Comparison of ENCODE assay signal across 39 cellular contexts in genomic region chr14:47772652-47773051, GRCh38.
"Had no signal": no experiment of that assay in that cellular context is flagged by ENCODE, and none has a peak within 500 bp of the region (broad histone marks: within the 10 kb centered on the region; RNA-seq: fewer than 3 reads in every experiment).

No MANE protein-coding gene starts in this region.

- H3K36me3 Mint-ChIP-seq: activated naive CD4-positive, alpha-beta T cell treated with anti-CD3 and anti-CD28 coated beads, Interleukin-2, amount 10 ng/mL, durations not matched to agents 7 days and 5 days; activated naive CD4-positive, alpha-beta T cell treated with anti-CD3 and anti-CD28 coated beads, Interleukin-2, amount 50 U/mL, for 24 hours; activated naive CD4-positive, alpha-beta T cell treated with anti-CD3 and anti-CD28 coated beads, Interleukin-2, amount 50 U/mL, for 72 hours; activated naive CD8-positive, alpha-beta T cell; activated naive CD8-positive, alpha-beta T cell treated with anti-CD3 and anti-CD28 coated beads for 36 hours; activated naive CD8-positive, alpha-beta T cell treated with anti-CD3 and anti-CD28 coated beads, Interleukin-2, amount 10 ng/mL, durations not matched to agents 7 days and 5 days; brain had no signal

- H3K4me1 Mint-ChIP-seq: activated naive CD4-positive, alpha-beta T cell treated with anti-CD3 and anti-CD28 coated beads, Interleukin-2, amount 10 ng/mL, durations not matched to agents 7 days and 5 days; activated naive CD4-positive, alpha-beta T cell treated with anti-CD3 and anti-CD28 coated beads, Interleukin-2, amount 50 U/mL, for 24 hours; activated naive CD8-positive, alpha-beta T cell treated with anti-CD3 and anti-CD28 coated beads for 36 hours; activated naive CD8-positive, alpha-beta T cell treated with anti-CD3 and anti-CD28 coated beads, Interleukin-2, amount 10 ng/mL, durations not matched to agents 7 days and 5 days; activated naive CD8-positive, alpha-beta T cell treated with anti-CD3 and anti-CD28 coated beads, Interleukin-2, amount 50 U/mL, for 24 hours; activated T-helper 17 cell treated with anti-CD3 and anti-CD28 coated beads, Interleukin-2, amount 50 U/mL, for 72 hours; brain; central memory CD8-positive, alpha-beta T cell had no signal

- H3K4me3 ChIP-seq: adrenal gland, ascending aorta, body of pancreas, breast epithelium, cardiac muscle cell had no signal

- H3K27ac Mint-ChIP-seq: activated naive CD4-positive, alpha-beta T cell treated with anti-CD3 and anti-CD28 coated beads for 36 hours; activated naive CD4-positive, alpha-beta T cell treated with anti-CD3 and anti-CD28 coated beads, Interleukin-2, amount 10 ng/mL, durations not matched to agents 7 days and 5 days; activated naive CD4-positive, alpha-beta T cell treated with anti-CD3 and anti-CD28 coated beads, Interleukin-2, amount 50 U/mL, for 24 hours; activated naive CD4-positive, alpha-beta T cell treated with anti-CD3 and anti-CD28 coated beads, Interleukin-2, amount 50 U/mL, for 72 hours; activated naive CD8-positive, alpha-beta T cell; activated naive CD8-positive, alpha-beta T cell treated with anti-CD3 and anti-CD28 coated beads for 36 hours; activated naive CD8-positive, alpha-beta T cell treated with anti-CD3 and anti-CD28 coated beads, Interleukin-2, amount 10 ng/mL, durations not matched to agents 7 days and 5 days; activated naive CD8-positive, alpha-beta T cell treated with anti-CD3 and anti-CD28 coated beads, Interleukin-2, amount 50 U/mL, for 24 hours; activated T-cell treated with anti-CD3 and anti-CD28 coated beads, Interleukin-2, amount 50 U/mL, for 72 hours; activated T-helper 1 cell treated with anti-CD3 and anti-CD28 coated beads, Interleukin-12 subunit alpha, Interleukin-12 subunit beta, Interleukin-2, Interleukin-4 antibody, amounts not matched to agents 30 ng/mL and 10 ng/mL and 1 ng/mL, durations not matched to agents 14 hours and 24 hours and 36 hours; activated T-helper 17 cell treated with anti-CD3 and anti-CD28 coated beads, Interleukin-2, amount 50 U/mL, for 72 hours; activated T-helper 2 cell treated with anti-CD3 and anti-CD28 coated beads, Interferon-gamma antibody, Interleukin-2, Interleukin-4, amounts not matched to agents 10 μg/mL and 5 μg/mL and 100 μg/mL, durations not matched to agents 14 hours and 24 hours and 36 hours; brain had no signal

- H3K27me3 Mint-ChIP-seq: activated naive CD4-positive, alpha-beta T cell treated with anti-CD3 and anti-CD28 coated beads, Interleukin-2, amount 10 ng/mL, durations not matched to agents 7 days and 5 days; activated naive CD4-positive, alpha-beta T cell treated with anti-CD3 and anti-CD28 coated beads, Interleukin-2, amount 50 U/mL, for 24 hours; activated naive CD8-positive, alpha-beta T cell; activated naive CD8-positive, alpha-beta T cell treated with anti-CD3 and anti-CD28 coated beads for 36 hours; activated naive CD8-positive, alpha-beta T cell treated with anti-CD3 and anti-CD28 coated beads, Interleukin-2, amount 10 ng/mL, durations not matched to agents 7 days and 5 days; activated naive CD8-positive, alpha-beta T cell treated with anti-CD3 and anti-CD28 coated beads, Interleukin-2, amount 50 U/mL, for 24 hours; activated T-helper 17 cell treated with anti-CD3 and anti-CD28 coated beads, Interleukin-2, amount 50 U/mL, for 72 hours; brain; central memory CD8-positive, alpha-beta T cell had no signal

- DNase-seq: activated effector memory CD4-positive, alpha-beta T cell treated with anti-CD3 and anti-CD28 coated beads, Interleukin-2, amount 50 U/mL, for 16 hours; activated effector memory CD4-positive, alpha-beta T cell treated with Interleukin-2 at 50 U/mL for 16 hours; activated gamma-delta T cell; activated gamma-delta T cell treated with Interleukin-2 at 50 U/mL for 16 hours; activated naive CD4-positive, alpha-beta T cell; activated naive CD4-positive, alpha-beta T cell treated with anti-CD3 and anti-CD28 coated beads for 36 hours; activated naive CD4-positive, alpha-beta T cell treated with anti-CD3 and anti-CD28 coated beads, Interleukin-2, amount 10 ng/mL, durations not matched to agents 7 days and 5 days; activated naive CD4-positive, alpha-beta T cell treated with anti-CD3 and anti-CD28 coated beads, Interleukin-2, amount 50 U/mL, for 16 hours; activated naive CD4-positive, alpha-beta T cell treated with Interleukin-2 at 50 U/mL for 16 hours; activated naive CD8-positive, alpha-beta T cell treated with anti-CD3 and anti-CD28 coated beads for 36 hours; activated naive CD8-positive, alpha-beta T cell treated with anti-CD3 and anti-CD28 coated beads, Interleukin-2, amount 10 ng/mL, durations not matched to agents 7 days and 5 days; activated naive CD8-positive, alpha-beta T cell treated with anti-CD3 and anti-CD28 coated beads, Interleukin-2, amount 50 U/mL, for 24 hours; activated T-cell treated with anti-CD3 and anti-CD28 coated beads, Interleukin-2, amount 50 U/mL, for 4 hours; activated T-cell treated with anti-CD3 and anti-CD28 coated beads, Interleukin-2, amount 50 U/mL, for 48 hours; activated T-cell treated with anti-CD3 and anti-CD28 coated beads, Interleukin-2, amount 50 U/mL, for 72 hours; adrenal gland; amniotic stem cell; amygdala; anterior cingulate cortex; aorta; body of pancreas; brain microvascular endothelial cell; caudate nucleus; central memory CD4-positive, alpha-beta T cell; cerebellar nuclear complex had no signal

- FAIRE-seq: astrocyte, bronchial epithelial cell, colon had no signal

- H3K4me1 ChIP-seq: adrenal gland, ascending aorta, body of pancreas, breast epithelium had no signal

- H3K27ac ChIP-seq: adrenal gland, ascending aorta, body of pancreas, brain microvascular endothelial cell, breast epithelium, cardiac muscle cell had no signal

- H3K4me3 Mint-ChIP-seq: activated naive CD4-positive, alpha-beta T cell treated with anti-CD3 and anti-CD28 coated beads for 36 hours; activated naive CD4-positive, alpha-beta T cell treated with anti-CD3 and anti-CD28 coated beads, Interleukin-2, amount 10 ng/mL, durations not matched to agents 7 days and 5 days; activated naive CD4-positive, alpha-beta T cell treated with anti-CD3 and anti-CD28 coated beads, Interleukin-2, amount 50 U/mL, for 24 hours; activated naive CD8-positive, alpha-beta T cell; activated naive CD8-positive, alpha-beta T cell treated with anti-CD3 and anti-CD28 coated beads for 36 hours; activated naive CD8-positive, alpha-beta T cell treated with anti-CD3 and anti-CD28 coated beads, Interleukin-2, amount 10 ng/mL, durations not matched to agents 7 days and 5 days; activated naive CD8-positive, alpha-beta T cell treated with anti-CD3 and anti-CD28 coated beads, Interleukin-2, amount 50 U/mL, for 24 hours; activated T-cell treated with anti-CD3 and anti-CD28 coated beads, Interleukin-2, amount 50 U/mL, for 4 hours; activated T-cell treated with anti-CD3 and anti-CD28 coated beads, Interleukin-2, amount 50 U/mL, for 72 hours; activated T-helper 1 cell treated with anti-CD3 and anti-CD28 coated beads, Interleukin-12 subunit alpha, Interleukin-12 subunit beta, Interleukin-2, Interleukin-4 antibody, amounts not matched to agents 30 ng/mL and 10 ng/mL and 1 ng/mL, durations not matched to agents 14 hours and 24 hours and 36 hours; activated T-helper 17 cell treated with anti-CD3 and anti-CD28 coated beads, Interleukin-2, amount 50 U/mL, for 72 hours; brain; central memory CD8-positive, alpha-beta T cell had no signal

- H3K9me3 ChIP-seq: adrenal gland, ascending aorta, body of pancreas, breast epithelium had no signal

- ATAC-seq: activated naive CD4-positive, alpha-beta T cell treated with anti-CD3 and anti-CD28 coated beads, Interleukin-2, amount 50 U/mL, for 72 hours; activated naive CD8-positive, alpha-beta T cell treated with anti-CD3 and anti-CD28 coated beads, Interleukin-2, amount 50 U/mL, for 24 hours; activated T-cell treated with anti-CD3 and anti-CD28 coated beads, Interleukin-2, amount 50 U/mL, for 4 hours; activated T-cell treated with anti-CD3 and anti-CD28 coated beads, Interleukin-2, amount 50 U/mL, for 72 hours; activated T-helper 17 cell treated with anti-CD3 and anti-CD28 coated beads, Interleukin-2, amount 50 U/mL, for 72 hours; body of pancreas had no signal

- H3K27me3 ChIP-seq: adrenal gland, ascending aorta, body of pancreas, brain microvascular endothelial cell, breast epithelium, cardiac muscle cell had no signal

- H3K36me3 ChIP-seq: adrenal gland, ascending aorta, brain microvascular endothelial cell, breast epithelium, cardiac muscle cell had no signal
